8 cellular contexts compared by ENCODE assay signal in genomic region chr20:25623225-25623735, GRCh38. TPM values are rescaled to one million over a fixed set of nuclear protein-coding genes. Genes with fewer than 3 reads are reported as not detected.
A peak's percentile ranks its signal among the peaks of the same experiment; 100 is the strongest.
DNase-seq lines count a peak whose midpoint lies in the region; ATAC-seq, FAIRE-seq and TF ChIP-seq lines count a peak whose summit lies in the region.

No MANE protein-coding gene starts in this region.

- peak overlapping the region; percentile 85 to 96 (median 95) for H3K27ac Mint-ChIP-seq in IgD-negative memory B cell
- H3K27ac Mint-ChIP-seq in activated B cell treated with CpG ODN at 0.5 μM for 24 hours = peak overlapping the region; percentile 92

- FAIRE-seq in H1 (lab: Jason Lieb, UNC) = no peak

- H3K4me3 ChIP-seq in H1 (ENCODE audit: extremely low read depth in 1 of 4, insufficient read depth in 2 of 4, low read depth in 3 of 4, low read length in 4 of 4) (peak overlapping the region; percentile 52 to 76 (median 59)), mononuclear cell (ENCODE audit: low read length) (peak overlapping the region; percentile 84), stomach smooth muscle (ENCODE audit: low read length in 2 of 2) (peak overlapping the region; percentile 78 to 88)

- no peak for TF ChIP-seq POLR2A in H1 (IDR thresholded peaks at IDR 0.05; ENCODE audit: control extremely low read depth in 1 of 2, low read depth in 2 of 2, low read length in 2 of 2)

- no peak overlapping the region for H2BK5ac ChIP-seq in H1 (ENCODE audit: low read depth, low read length)

- 2% methylated on average over 33 of the region's 45 CpGs; no CpG with 5 or more reads in 1 of the 2 experiments for WGBS in H1 (ENCODE audit: extremely low coverage in 1 of 2, insufficient coverage in 1 of 2, insufficient read length in 1 of 2, insufficient replicate concordance in 2 of 2, low coverage in 1 of 2, low lambda C conversion rate in 2 of 2, missing lambda C conversion rate in 1 of 2), 2 experiments

- DNase-seq in activated B cell treated with CpG ODN at 0.5 μM for 24 hours = no peak
- peak; percentile 7 to 66 for DNase-seq in H1 (ENCODE audit: low read depth in 1 of 2, low spot score in 2 of 2)
- no peak for DNase-seq in NCI-H446 treated with DMSO at 0.1 percent for 48 hours (lab: John Stamatoyannopoulos, UW)

- no peak overlapping the region for H2BK20ac ChIP-seq in H1 (ENCODE audit: low read length)

- TF ChIP-seq CTCF in activated B cell treated with CpG ODN at 0.5 μM for 24 hours (IDR thresholded peaks at IDR 0.05) (no peak), H1 (IDR thresholded peaks at IDR 0.05; ENCODE audit: control extremely low read depth in 1 of 3, insufficient read depth in 1 of 3, low read depth in 1 of 3, low read length in 3 of 3) (no peak)

- H3K27me3 Mint-ChIP-seq in IgD-negative memory B cell = no peaks in the 10 kb centered on the region
- no peaks in the 10 kb centered on the region for H3K27me3 Mint-ChIP-seq in activated B cell treated with CpG ODN at 0.5 μM for 24 hours

- H3K23ac ChIP-seq in H1 (ENCODE audit: insufficient read length) = no peak overlapping the region

- peak overlapping the region; percentile 7 for H4K91ac ChIP-seq in H1 (replicated peaks; ENCODE audit: insufficient read length, low read length)

- peaks cover 2% of the 10 kb centered on the region; the same call in 1 of the 2 replicates for H3K79me1 ChIP-seq in H1 (ENCODE audit: low read depth, low read length)

- no peak for TF ChIP-seq EP300 in H1 (IDR thresholded peaks at IDR 0.05; ENCODE audit: borderline replicate concordance in 1 of 2, low read depth in 2 of 2, low read length in 2 of 2)

- H3K18ac ChIP-seq in H1 (ENCODE audit: extremely low read depth, low read length) = peak overlapping the region; percentile 72

- H3K4me1 ChIP-seq in ES-I3 (ENCODE audit: insufficient read depth, low read length) (peaks cover 10% of the 10 kb centered on the region; the same call in 1 of the 2 replicates), H1 (replicated peaks in 1 of 4; ENCODE audit: control insufficient read depth in 3 of 4, insufficient read depth in 4 of 4, low read length in 3 of 4) (peaks cover 0 to 12% (median 5%) of the 10 kb centered on the region in 4 experiments), mononuclear cell (ENCODE audit: insufficient read depth, low read length) (peaks cover 25% of the 10 kb centered on the region), stomach smooth muscle (ENCODE audit: control insufficient read depth, insufficient read depth, low read length) (peaks cover 9% of the 10 kb centered on the region)

- no peak overlapping the region for H3K4ac ChIP-seq in H1 (replicated peaks; ENCODE audit: insufficient read length, low read depth, low read length)

- ATAC-seq in GM21529 (IDR thresholded peaks at IDR 0.05; ENCODE audit: unreplicated experiment) = peak; percentile 27
- no peak for ATAC-seq in activated B cell treated with CpG ODN at 0.5 μM for 24 hours (ENCODE audit: low read depth)

- H3K27ac ChIP-seq in H1 (ENCODE audit: low read depth, low read length) (no peak overlapping the region), stomach smooth muscle (ENCODE audit: low read length) (peak overlapping the region; percentile 89)

- H3K4me1 Mint-ChIP-seq in IgD-negative memory B cell (peaks cover 14 to 32% (median 19%) of the 10 kb centered on the region in 3 donors), activated B cell treated with CpG ODN at 0.5 μM for 24 hours (peaks cover 25% of the 10 kb centered on the region)

- peak overlapping the region; percentile 93 to 99 (median 97) for H3K4me3 Mint-ChIP-seq in IgD-negative memory B cell
- peak overlapping the region; percentile 92 for H3K4me3 Mint-ChIP-seq in activated B cell treated with CpG ODN at 0.5 μM for 24 hours

- peaks cover 15% of the 10 kb centered on the region; the same call in 1 of the 2 replicates for H3K23me2 ChIP-seq in H1 (ENCODE audit: low read depth, low read length)

- H3K27me3 ChIP-seq in H1 (replicated peaks in 1 of 4; ENCODE audit: control insufficient read depth in 3 of 4, extremely low read depth in 1 of 4, insufficient read depth in 3 of 4, low read length in 3 of 4) (peaks cover 0 to 15% (median 4%) of the 10 kb centered on the region in 4 experiments; a peak in 5 of 7 replicates), mononuclear cell (ENCODE audit: insufficient read depth, low read length) (no peaks in the 10 kb centered on the region), stomach smooth muscle (ENCODE audit: control insufficient read depth in 1 of 2, insufficient read depth in 2 of 2, low read length in 2 of 2) (no peaks in the 10 kb centered on the region)

- H3K14ac ChIP-seq in H1 (ENCODE audit: insufficient read length) = no peak overlapping the region

- peaks cover 0 to 4% of the 10 kb centered on the region in 2 experiments for H4K20me1 ChIP-seq in H1 (replicated peaks in 1 of 2; ENCODE audit: control insufficient read depth in 1 of 2, insufficient read depth in 2 of 2, low read length in 2 of 2)

- H3K9me3 ChIP-seq in ES-I3 (ENCODE audit: control insufficient read depth, insufficient read depth, low read length) (no peaks in the 10 kb centered on the region), H1 (ENCODE audit: insufficient read depth in 2 of 2, low read depth in 1 of 2, low read length in 1 of 2) (no peaks in the 10 kb centered on the region), mononuclear cell (ENCODE audit: low read depth, low read length) (no peaks in the 10 kb centered on the region), stomach smooth muscle (ENCODE audit: control insufficient read depth in 2 of 2, low read length in 2 of 2) (no peaks in the 10 kb centered on the region)

- no peak overlapping the region for H3K56ac ChIP-seq in H1 (replicated peaks; ENCODE audit: insufficient read length, low read depth, low read length)

- H3K9ac ChIP-seq in ES-I3 (ENCODE audit: low read depth, low read length) (peak overlapping the region; percentile 84), H1 (replicated peaks in 1 of 4; ENCODE audit: extremely low read depth in 1 of 4, low read depth in 3 of 4, low read length in 3 of 4) (peak overlapping the region; percentile 58 to 85 (median 72)), stomach smooth muscle (ENCODE audit: low read length in 2 of 2) (peak overlapping the region; percentile 83 to 84)

- H3K9me3 Mint-ChIP-seq in IgD-negative memory B cell (peaks cover 0 to 3% (median 0%) of the 10 kb centered on the region in 3 donors), activated B cell treated with CpG ODN at 0.5 μM for 24 hours (no peaks in the 10 kb centered on the region)

- H4K5ac ChIP-seq in H1 (ENCODE audit: insufficient read length, low read depth, low read length) = no peak overlapping the region

- peak overlapping the region; percentile 28; the same call in 1 of the 2 replicates for H2BK12ac ChIP-seq in H1 (ENCODE audit: low read depth, low read length)

- CTCF ChIA-PET in activated B cell treated with CpG ODN at 0.5 μM for 24 hours (lab: Charles Lee) (no interaction called here), H1 (lab: Charles Lee; ENCODE audit: partially characterized antibody) (interaction anchor here (1.0 to 1.1 kb wide), 2 partner anchors 55 to 153 kb away, joined by 4 to 5 read pairs; no protein-coding TSS in a partner anchor)

- H4K8ac ChIP-seq in H1 (ENCODE audit: extremely low read depth, insufficient read depth, low read length) = peak overlapping the region; percentile 86; the same call in 1 of the 2 replicates

- no peak overlapping the region for H2BK15ac ChIP-seq in H1 (ENCODE audit: low read length)

- H3K36me3 Mint-ChIP-seq in IgD-negative memory B cell = no peaks in the 10 kb centered on the region
- peaks cover 9% of the 10 kb centered on the region for H3K36me3 Mint-ChIP-seq in activated B cell treated with CpG ODN at 0.5 μM for 24 hours (ENCODE audit: low read depth)

- peak overlapping the region; percentile 71 to 94 for H3K4me2 ChIP-seq in H1 (ENCODE audit: insufficient read depth in 1 of 2, low read depth in 2 of 2, low read length in 2 of 2)

- no peak overlapping the region for H2BK120ac ChIP-seq in H1 (replicated peaks; ENCODE audit: low read depth, low read length)

- H3K36me3 ChIP-seq in ES-I3 (ENCODE audit: insufficient read depth, low read length) (no peaks in the 10 kb centered on the region), H1 (ENCODE audit: control insufficient read depth in 2 of 4, insufficient read depth in 4 of 4, low read length in 3 of 4) (no peaks in the 10 kb centered on the region), stomach smooth muscle (ENCODE audit: control insufficient read depth in 2 of 2, insufficient read depth in 2 of 2, low read length in 2 of 2) (no peaks in the 10 kb centered on the region)

- POLR2A ChIA-PET in activated B cell treated with CpG ODN at 0.5 μM for 24 hours (lab: Charles Lee) (interaction anchor here (0.9 kb wide), 1 partner anchor 216 kb away, joined by 3 read pairs; the partner anchor contains the start of gene GINS1), H1 (lab: Charles Lee; ENCODE audit: partially characterized antibody) (interaction anchor here (0.7 to 1.2 kb wide), 6 partner anchors 9 to 91 kb away, joined by 3 to 5 read pairs (median 3); no protein-coding TSS in a partner anchor)

- no peak for TF ChIP-seq RAD21 in H1 (IDR thresholded peaks at IDR 0.05 in 1 of 2, conservative IDR thresholded peaks at IDR 0.05 in 1 of 2; ENCODE audit: low read depth in 2 of 2, low read length in 2 of 2)

- intact Hi-C loops in activated B cell treated with CpG ODN at 0.5 μM for 24 hours (cut with micrococcal nuclease) = loop anchor here (1.0 to 5.0 kb wide), 4 partner anchors 305 to 565 kb away; partner anchors contain the start of genes ACSS1 and ENTPD6

- H2AK5ac ChIP-seq in H1 (ENCODE audit: low read depth, low read length) = no peak overlapping the region

- H2AFZ ChIP-seq in H1 (ENCODE audit: low read length) = peak overlapping the region; percentile 20

- 0 out of 4 replicates have a peak, but pooled peaks cover 0 to 3% of the 10 kb centered on the region in 2 experiments for H3K79me2 ChIP-seq in H1 (ENCODE audit: control insufficient read depth in 1 of 2, insufficient read depth in 2 of 2, low read length in 2 of 2)

RNA-seq across cellular contexts. Expression of gene NANP, which starts 0.5 kb away (rescaled TPM):
- polyA plus RNA-seq in IgD-negative memory B cell (0.73 TPM), H1 (2011; rRNA removed) (2.7 and 3.8 TPM in 2 replicates)
- total RNA-seq in activated B cell treated with CpG ODN at 0.5 μM for 24 hours (2.3 and 2.7 TPM in 2 replicates), mononuclear cell (2.0 TPM)
- total RNA-seq in H1 (2021; fragmentation: NEBNext Ultra II Directional; extraction: Animal tissue kit (Norgen Biotek cat#: 25700)) = 6.2 and 6.6 TPM in 2 replicates
- 3.6 TPM for polyA plus RNA-seq in H1 (2011; cell fraction: cytosol; rRNA removed)
- polyA plus RNA-seq in H1 (2011; cell fraction: nucleus; rRNA removed) = 0.87 TPM
- polyA plus RNA-seq in H1 (2012, experiment 1 of 2) = 2.7 to 4.8 TPM (median 3.4 TPM) in 4 replicates
- polyA plus RNA-seq in H1 (2012, experiment 2 of 2) = 0.52 TPM
- 5.8 TPM for polyA plus RNA-seq in H1 (2013, experiment 1 of 2)
- 6.0 TPM for polyA plus RNA-seq in H1 (2013, experiment 2 of 2)
- 3.0 and 3.8 TPM in 2 replicates for polyA minus RNA-seq in H1 (2011; rRNA and poly(A)+ RNA removed)
- polyA minus RNA-seq in H1 (2011; cell fraction: cytosol; rRNA and poly(A)+ RNA removed) = 3.5 TPM
- 2.0 TPM for polyA minus RNA-seq in H1 (2011; cell fraction: nucleus; rRNA and poly(A)+ RNA removed)

RNA-seq across cellular contexts. Expression of gene NINL, which starts 37.9 kb away (rescaled TPM):
- polyA plus RNA-seq in IgD-negative memory B cell (1.8 TPM), H1 (2011; rRNA removed) (14.0 and 15.3 TPM in 2 replicates)
- total RNA-seq in activated B cell treated with CpG ODN at 0.5 μM for 24 hours (1.0 and 1.8 TPM in 2 replicates), mononuclear cell (0.73 TPM)
- total RNA-seq in H1 (2021; fragmentation: NEBNext Ultra II Directional; extraction: Animal tissue kit (Norgen Biotek cat#: 25700)) = 27.3 and 30.0 TPM in 2 replicates
- 22.8 TPM for polyA plus RNA-seq in H1 (2011; cell fraction: cytosol; rRNA removed)
- 39.3 TPM for polyA plus RNA-seq in H1 (2011; cell fraction: nucleus; rRNA removed)
- 28.0 to 40.8 TPM (median 30.5 TPM) in 4 replicates for polyA plus RNA-seq in H1 (2012, experiment 1 of 2)
- polyA plus RNA-seq in H1 (2012, experiment 2 of 2) = 9.2 TPM
- polyA plus RNA-seq in H1 (2013, experiment 1 of 2) = 17.2 TPM
- 15.1 TPM for polyA plus RNA-seq in H1 (2013, experiment 2 of 2)
- polyA minus RNA-seq in H1 (2011; rRNA and poly(A)+ RNA removed) = 12.3 and 19.9 TPM in 2 replicates
- polyA minus RNA-seq in H1 (2011; cell fraction: cytosol; rRNA and poly(A)+ RNA removed) = 12.2 TPM
- 19.7 TPM for polyA minus RNA-seq in H1 (2011; cell fraction: nucleus; rRNA and poly(A)+ RNA removed)

Comparison
In these comparisons a context has a peak if more than half of its experiments do, and no peak if none do; other contexts are left out.
1. DNase-seq: peak in H1 (2 of 2); none in activated B cell treated with CpG ODN at 0.5 μM for 24 hours (single experiment) and NCI-H446 treated with DMSO at 0.1 percent for 48 hours (single experiment).
2. Peak in every context shown above with its lines, with median percentiles within 50 percentile points of each other: H3K9ac ChIP-seq and H3K4me3 ChIP-seq.